In the genomic region with DNA sequence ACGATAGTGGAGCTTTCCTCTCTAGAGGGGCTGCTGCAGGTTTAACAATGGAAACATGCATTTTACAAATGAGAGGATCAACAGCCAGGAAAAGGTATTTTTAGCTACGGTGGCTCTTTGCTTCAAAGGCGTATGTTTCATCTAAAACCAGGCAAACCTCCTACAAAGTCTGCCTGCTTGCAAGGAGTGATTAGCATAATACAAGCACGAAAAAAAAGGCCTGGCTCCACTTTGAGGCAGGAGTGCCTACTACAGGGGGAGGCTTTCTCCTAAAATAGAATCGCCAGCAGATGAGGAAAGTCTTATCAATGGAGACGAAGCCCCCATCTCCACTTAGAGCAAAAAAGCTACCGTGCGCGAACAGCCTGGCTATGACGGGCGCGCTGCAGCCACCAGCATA, we compare ENCODE assay signal across 21 cellular contexts. TPM values are rescaled to one million over a fixed set of nuclear protein-coding genes. Genes with fewer than 3 reads are reported as not detected.
DNase-seq lines count a peak whose midpoint lies in the region; ATAC-seq and TF ChIP-seq lines count a peak whose summit lies in the region.
"Had no signal": no experiment of that assay in that cellular context is flagged by ENCODE, and none has a peak within 500 bp of the region (broad histone marks: within the 10 kb centered on the region; RNA-seq: fewer than 3 reads in every experiment).

No MANE protein-coding gene starts in this region.

- CTCF ChIA-PET in GM10248 (lab: Yijun Ruan, JAX) = no interaction called here

- peaks cover 4% of the 10 kb centered on the region for H3K27me3 Mint-ChIP-seq in glutamatergic neuron (ENCODE audit: unreplicated experiment)
- H3K27me3 Mint-ChIP-seq: effector memory CD8-positive, alpha-beta T cell had no signal

- H3K36me3 Mint-ChIP-seq in glutamatergic neuron (ENCODE audit: unreplicated experiment) = no peaks in the 10 kb centered on the region

- ATAC-seq in HG02610 (IDR thresholded peaks at IDR 0.05; ENCODE audit: unreplicated experiment) = no peak
- no peak for ATAC-seq in HG02623 (IDR thresholded peaks at IDR 0.05; ENCODE audit: unreplicated experiment)
- no peak for ATAC-seq in HG02884 (IDR thresholded peaks at IDR 0.05; ENCODE audit: unreplicated experiment)
- ATAC-seq: CD8-positive, alpha-beta T cell; effector memory CD8-positive, alpha-beta T cell had no signal

- no peaks in the 10 kb centered on the region for H4K20me1 ChIP-seq in BLaER1

- peaks cover 5% of the 10 kb centered on the region for H3K9me3 Mint-ChIP-seq in glutamatergic neuron (ENCODE audit: unreplicated experiment)
- H3K9me3 Mint-ChIP-seq: activated naive CD4-positive, alpha-beta T cell treated with anti-CD3 and anti-CD28 coated beads for 36 hours; CD8-positive, alpha-beta T cell; effector memory CD8-positive, alpha-beta T cell; immature natural killer cell had no signal

- TF ChIP-seq CTCF in glutamatergic neuron (IDR thresholded peaks at IDR 0.05; ENCODE audit: partially characterized antibody, unreplicated experiment) (no peak), parathyroid adenoma (IDR thresholded peaks at IDR 0.05) (no peak), GM10248 (IDR thresholded peaks at IDR 0.05; ENCODE audit: control extremely low read depth, extremely low read depth, low read depth, missing control alignments) (no peak)

- H3K4me1 ChIP-seq in BLaER1 = peaks cover 78% of the 10 kb centered on the region
- peaks cover 45% of the 10 kb centered on the region for H3K4me1 ChIP-seq in NT2/D1 (ENCODE audit: insufficient read depth, insufficient read length)
- peaks cover 35% of the 10 kb centered on the region for H3K4me1 ChIP-seq in parathyroid adenoma

- POLR2A ChIA-PET in GM10248 (lab: Yijun Ruan, JAX) = no interaction called here

- H3K36me3 ChIP-seq in BLaER1 = peaks cover 21% of the 10 kb centered on the region; the same call in 1 of the 2 replicates
- H3K36me3 ChIP-seq in NT2/D1 (ENCODE audit: insufficient read depth, insufficient read length, low read length) = peaks cover 26% of the 10 kb centered on the region
- H3K36me3 ChIP-seq in parathyroid adenoma (ENCODE audit: control insufficient read depth, insufficient read depth, low read length) = no peaks in the 10 kb centered on the region

- H3K9me3 ChIP-seq in BLaER1 = no peaks in the 10 kb centered on the region
- H3K9me3 ChIP-seq in NT2/D1 (ENCODE audit: insufficient read depth, low read length) = no peaks in the 10 kb centered on the region
- no peaks in the 10 kb centered on the region for H3K9me3 ChIP-seq in parathyroid adenoma (ENCODE audit: control insufficient read depth, low read length)

- no peak overlapping the region for H3K4me3 ChIP-seq in BLaER1
- no peak overlapping the region for H3K4me3 ChIP-seq in NT2/D1 (ENCODE audit: insufficient read length, low read depth)
- no peak overlapping the region for H3K4me3 ChIP-seq in parathyroid adenoma (ENCODE audit: low read depth, low read length)
- H3K4me3 ChIP-seq: skin epidermis had no signal

- peaks cover 4% of the 10 kb centered on the region for H3K79me2 ChIP-seq in parathyroid adenoma

- H3K27ac ChIP-seq in BLaER1 (peak overlapping the region; percentile 65), parathyroid adenoma (peak overlapping the region; percentile 94)

- DNase-seq in NT2/D1 (ENCODE audit: low read depth, low spot score) = no peak
- no peak for DNase-seq in glutamatergic neuron
- DNase-seq in GM10248 (ENCODE audit: extremely low spot score) = no peak
- DNase-seq: ACHN; activated CD4-positive, alpha-beta T cell treated with anti-CD3 and anti-CD28 coated beads, Interleukin-2, amount 50 U/mL, for 4 hours; activated naive CD4-positive, alpha-beta T cell treated with anti-CD3 and anti-CD28 coated beads for 36 hours; DMS79; effector memory CD8-positive, alpha-beta T cell; immature natural killer cell; NCI-H1417 treated with DMSO at 0.1 percent for 48 hours; NCI-H524 treated with DMSO at 0.1 percent for 48 hours; SHP77 treated with DMSO at 0.1 percent for 48 hours; stimulated activated CD4-positive, alpha-beta T cell treated with anti-CD3 and anti-CD28 coated beads, Interleukin-2, amount 100 ng/mL, for 48 hours; T-helper 1 cell had no signal

- peaks cover 31% of the 10 kb centered on the region for H3K4me1 Mint-ChIP-seq in glutamatergic neuron (ENCODE audit: low read depth, unreplicated experiment)
- H3K4me1 Mint-ChIP-seq: immature natural killer cell had no signal

- H3K4me3 Mint-ChIP-seq in glutamatergic neuron (ENCODE audit: unreplicated experiment) = peak overlapping the region; percentile 42
- H3K4me3 Mint-ChIP-seq: activated naive CD4-positive, alpha-beta T cell treated with anti-CD3 and anti-CD28 coated beads for 36 hours; CD8-positive, alpha-beta T cell; effector memory CD8-positive, alpha-beta T cell; immature natural killer cell had no signal

- H2AFZ ChIP-seq in parathyroid adenoma = no peak overlapping the region

- H3K27me3 ChIP-seq in BLaER1 = no peaks in the 10 kb centered on the region
- no peaks in the 10 kb centered on the region for H3K27me3 ChIP-seq in NT2/D1 (ENCODE audit: insufficient read depth, insufficient read length)
- no peaks in the 10 kb centered on the region for H3K27me3 ChIP-seq in parathyroid adenoma (ENCODE audit: control insufficient read depth, insufficient read depth, low read length)

- no peak overlapping the region for H3K27ac Mint-ChIP-seq in glutamatergic neuron (ENCODE audit: unreplicated experiment)
- H3K27ac Mint-ChIP-seq: activated naive CD4-positive, alpha-beta T cell treated with anti-CD3 and anti-CD28 coated beads for 36 hours; CD8-positive, alpha-beta T cell; effector memory CD8-positive, alpha-beta T cell; immature natural killer cell had no signal

- H3K9ac ChIP-seq in BLaER1 (peak overlapping the region; percentile 50; the same call in 1 of the 2 replicates), NT2/D1 (ENCODE audit: insufficient read length, low read depth) (peak overlapping the region; percentile 65), parathyroid adenoma (no peak overlapping the region)

- peak overlapping the region; percentile 80 for H3K4me2 ChIP-seq in BLaER1
- H3K4me2 ChIP-seq in parathyroid adenoma (ENCODE audit: low read length) = no peak overlapping the region

RNA-seq across cellular contexts. Expression of a gene that starts 27.1 kb away (rescaled TPM):
- 36.2 TPM for total RNA-seq in glutamatergic neuron (ENCODE audit: unreplicated experiment)
